7 cellular contexts compared by ENCODE assay signal in genomic region chr2:95429748-95430467, GRCh38. TPM values are rescaled to one million over a fixed set of nuclear protein-coding genes. Genes with fewer than 3 reads are reported as not detected.
"Had no signal": no experiment of that assay in that cellular context is flagged by ENCODE, and none has a peak within 500 bp of the region (broad histone marks: within the 10 kb centered on the region; RNA-seq: fewer than 3 reads in every experiment).

No MANE protein-coding gene starts in this region.

RNA-seq across cellular contexts. Expression of gene TRIM43B, which starts 54.6 kb away (rescaled TPM):
- total RNA-seq: HT1080, LHCN-M2, MCF 10A, PC-9, Peyer's patch, RPMI7951, SK-MEL-5 had no signal
